In the genomic region with DNA sequence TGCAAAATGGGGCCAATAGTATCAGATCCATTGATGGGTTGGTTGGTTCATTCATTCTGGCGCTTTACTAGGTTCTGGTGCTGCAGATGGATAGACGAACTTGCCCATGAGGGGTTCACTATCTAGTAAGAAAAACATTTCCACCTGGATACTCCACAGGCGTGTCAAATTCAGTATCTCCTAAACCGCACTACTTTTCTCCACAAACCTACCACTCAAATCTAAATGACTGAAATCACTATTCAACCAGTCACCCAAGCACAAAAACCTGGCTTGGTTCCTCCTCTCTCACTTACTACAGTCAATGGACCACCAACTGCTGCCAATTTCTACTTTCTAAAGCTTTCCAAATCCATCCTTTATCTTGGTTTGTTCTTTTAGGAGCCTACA, we compare ENCODE assay signal across 8 cellular contexts. TPM values are rescaled to one million over a fixed set of nuclear protein-coding genes. Genes with fewer than 3 reads are reported as not detected.
DNase-seq lines count a peak whose midpoint lies in the region; ATAC-seq, FAIRE-seq and TF ChIP-seq lines count a peak whose summit lies in the region.

No MANE protein-coding gene starts in this region.

- WGBS in pancreas, 2 donors: 11% methylated on average over 4 of the region's 4 CpGs

- H3K36me3 Mint-ChIP-seq in activated CD4-positive, alpha-beta T cell treated with anti-CD3 and anti-CD28 coated beads, Interleukin-2, amount 10 ng/mL, durations not matched to agents 7 days and 5 days (ENCODE audit: low read depth): peaks cover 32% of the 10 kb centered on the region

- H3K27me3 Mint-ChIP-seq in activated CD4-positive, alpha-beta T cell treated with anti-CD3 and anti-CD28 coated beads, Interleukin-2, amount 10 ng/mL, durations not matched to agents 7 days and 5 days: no peaks in the 10 kb centered on the region

- DNase-seq in activated CD4-positive, alpha-beta T cell treated with anti-CD3 and anti-CD28 coated beads, Interleukin-2, amount 10 ng/mL, durations not matched to agents 7 days and 5 days: no peak
- no peak for DNase-seq in activated CD4-positive, alpha-beta T cell treated with anti-CD3 and anti-CD28 coated beads for 48 hours
- peak; percentile 37 for DNase-seq in NCI-H69 (lab: John Stamatoyannopoulos, UW)
- DNase-seq in pancreas: no peak
- no peak for DNase-seq in H54 (ENCODE audit: insufficient read length, low spot score)
- DNase-seq in GM03348 (ENCODE audit: low spot score): no peak

- peak overlapping the region; percentile 94 for H3K27ac Mint-ChIP-seq in activated CD4-positive, alpha-beta T cell treated with anti-CD3 and anti-CD28 coated beads, Interleukin-2, amount 10 ng/mL, durations not matched to agents 7 days and 5 days

- FAIRE-seq in pancreas (lab: Jason Lieb, UNC) (no peak), H54 (lab: Jason Lieb, UNC) (no peak)

- peak overlapping the region; percentile 54 for H3K9ac ChIP-seq in endocrine pancreas (ENCODE audit: control insufficient read depth, insufficient read depth, low read length)

- peak overlapping the region; percentile 90 for H3K4me3 Mint-ChIP-seq in activated CD4-positive, alpha-beta T cell treated with anti-CD3 and anti-CD28 coated beads, Interleukin-2, amount 10 ng/mL, durations not matched to agents 7 days and 5 days

- POLR2A ChIA-PET in activated CD4-positive, alpha-beta T cell treated with anti-CD3 and anti-CD28 coated beads, Interleukin-2, amount 10 ng/mL, durations not matched to agents 7 days and 5 days (lab: Charles Lee): no interaction called here

- H3K36me3 ChIP-seq in endocrine pancreas (ENCODE audit: control insufficient read depth, insufficient read depth, low read length): no peaks in the 10 kb centered on the region
- H3K36me3 ChIP-seq in pancreas: no peaks in the 10 kb centered on the region

- H3K9me3 Mint-ChIP-seq in activated CD4-positive, alpha-beta T cell treated with anti-CD3 and anti-CD28 coated beads, Interleukin-2, amount 10 ng/mL, durations not matched to agents 7 days and 5 days: no peaks in the 10 kb centered on the region

- H3K4me3 ChIP-seq in endocrine pancreas (ENCODE audit: control insufficient read depth, insufficient read depth, low read length) (peak overlapping the region; percentile 69), pancreas (peak overlapping the region; percentile 78 to 100 (median 90))

- H3K27me3 ChIP-seq in endocrine pancreas (ENCODE audit: control insufficient read depth, insufficient read depth, low read length): no peaks in the 10 kb centered on the region
- H3K27me3 ChIP-seq in pancreas: no peaks in the 10 kb centered on the region

- no peak for TF ChIP-seq POLR2A in H54 (IDR thresholded peaks at IDR 0.05; ENCODE audit: low read depth, low read length)

- CTCF ChIA-PET in activated CD4-positive, alpha-beta T cell treated with anti-CD3 and anti-CD28 coated beads, Interleukin-2, amount 10 ng/mL, durations not matched to agents 7 days and 5 days (lab: Charles Lee): interaction anchor here (1.2 to 2.0 kb wide), 2 partner anchors 9 to 10 kb away, joined by 4 to 7 read pairs; no protein-coding TSS in a partner anchor

- H3K4me1 Mint-ChIP-seq in activated CD4-positive, alpha-beta T cell treated with anti-CD3 and anti-CD28 coated beads, Interleukin-2, amount 10 ng/mL, durations not matched to agents 7 days and 5 days: peaks cover 38% of the 10 kb centered on the region

- intact Hi-C loops in pancreas (cut with DNase I): no loop called here

- H3K4me1 ChIP-seq in endocrine pancreas (ENCODE audit: control insufficient read depth, insufficient read depth, low read length) (no peaks in the 10 kb centered on the region), pancreas (peaks cover 0 to 12% (median 0%) of the 10 kb centered on the region in 3 donors)

- H3K9me3 ChIP-seq in endocrine pancreas (ENCODE audit: control insufficient read depth, low read length) (no peaks in the 10 kb centered on the region), pancreas (no peaks in the 10 kb centered on the region)

- no peak for TF ChIP-seq CTCF in pancreas (IDR thresholded peaks at IDR 0.05)

- ATAC-seq in pancreas (no peak), GM18519 (IDR thresholded peaks at IDR 0.05; ENCODE audit: low FRiP score, unreplicated experiment) (no peak)

- H3K27ac ChIP-seq in pancreas: no peak overlapping the region

RNA-seq across cellular contexts. Expression of gene AGK, which starts 0.6 kb away (rescaled TPM):
- total RNA-seq in activated CD4-positive, alpha-beta T cell treated with anti-CD3 and anti-CD28 coated beads, Interleukin-2, amount 10 ng/mL, durations not matched to agents 7 days and 5 days: 10 to 100 TPM; 40.7 to 42.5 TPM
- 10 to 100 TPM in 3 of 6 donors, 1 to 10 TPM in 3; 7.0 to 13.6 (median 10.2) TPM for total RNA-seq in pancreas
- polyA plus RNA-seq in pancreas: 10 to 100 TPM in 1 of 2 donors, 1 to 10 TPM in 1; 5.6 to 10.8 TPM
